ENCODE assay signal across 8 cellular contexts in genomic region chr1:231677442-231677841, GRCh38.
"Had no signal": no experiment of that assay in that cellular context is flagged by ENCODE, and none has a peak within 500 bp of the region (broad histone marks: within the 10 kb centered on the region; RNA-seq: fewer than 3 reads in every experiment).

No MANE protein-coding gene starts in this region.

- H3K27ac ChIP-seq: KMS-11 had no signal

- FAIRE-seq: H1, H54, HTR-8/SVneo had no signal

- H3K9me3 Mint-ChIP-seq: GM23338, H9 had no signal

- H3K27ac Mint-ChIP-seq: GM23338, H9 had no signal

- ATAC-seq: GM23338 had no signal

- H2AFZ ChIP-seq: GM23338 had no signal

- H3K4me1 Mint-ChIP-seq: GM23338 had no signal

- H3K4me3 ChIP-seq: GM23338 had no signal

- H3K4me3 Mint-ChIP-seq: GM23338, H9 had no signal

- DNase-seq: H9, Karpas-422, KBM-7 had no signal

- H3K4me2 ChIP-seq: GM23338, KMS-11 had no signal

- H3K9ac ChIP-seq: KMS-11 had no signal
